Comparison of ENCODE assay signal across 8 cellular contexts in genomic region chr10:4652111-4653010, GRCh38.
A peak's percentile ranks its signal among the peaks of the same experiment; 100 is the strongest.
DNase-seq lines count a peak whose midpoint lies in the region; ATAC-seq, FAIRE-seq and TF ChIP-seq lines count a peak whose summit lies in the region.

No MANE protein-coding gene starts in this region.

- in situ Hi-C loops in GM12878 (cut with MboI), result loop anchor here (10.0 kb wide), 1 partner anchor 1458 kb away; no protein-coding TSS in a partner anchor

- peak; percentile 52 for FAIRE-seq in GM12878 (lab: Jason Lieb, UNC)

- H3K36me3 ChIP-seq in GM12878 (ENCODE audit: control insufficient read depth in 2 of 2, insufficient read depth in 2 of 2, low read length in 1 of 2), result no peaks in the 10 kb centered on the region

- BruUV-seq in GM12878 (replicated peaks; lab: Mats Ljungman, UMichigan), result no TSS peak

- POLR2A ChIA-PET in GM12878 (lab: Charles Lee), result no interaction called here

- H2AFZ ChIP-seq in GM12878 (ENCODE audit: control insufficient read depth, low read depth, low read length), result no peak overlapping the region

- RAD21 ChIA-PET in GM12878 (lab: Charles Lee; ENCODE audit: unreplicated experiment), result no interaction called here

- H3K4me1 ChIP-seq in GM12878 (ENCODE audit: control insufficient read depth, insufficient read depth, low read length), result no peaks in the 10 kb centered on the region

- ATAC-seq in HG03432 (IDR thresholded peaks at IDR 0.05; ENCODE audit: unreplicated experiment) (peak; percentile 73), GM12878 (peak; percentile 46)

- DNase-seq in activated T-cell treated with anti-CD3 and anti-CD28 coated beads for 24 hours (ENCODE audit: low read depth), result peak; percentile 35
- DNase-seq in activated T-cell treated with anti-CD3 and anti-CD28 coated beads for 4 hours, result no peak
- DNase-seq in GM12878 (ENCODE audit: low read depth, low spot score), result no peak
- DNase-seq in stimulated activated CD8-positive, alpha-beta memory T cell treated with anti-CD3 and anti-CD28 coated beads, Interleukin-4, amount 100 ng/mL, for 48 hours, result peak; percentile 56
- DNase-seq in lower leg skin (ENCODE audit: low spot score in 2 of 2), result no peak
- no peak for DNase-seq in AG08396 (ENCODE audit: low spot score)
- no peak for DNase-seq in D341Med (ENCODE audit: low spot score)

- H3K4me2 ChIP-seq in GM12878 (ENCODE audit: control insufficient read depth, insufficient read depth), result peak overlapping the region; percentile 22; the same call in 1 of the 2 replicates

- no peak for TF ChIP-seq EP300 in GM12878 (IDR thresholded peaks at IDR 0.05; ENCODE audit: borderline replicate concordance in 1 of 2, control insufficient read depth in 1 of 2, low read depth in 2 of 2, low read length in 2 of 2)

- no peaks in the 10 kb centered on the region for H3K79me2 ChIP-seq in GM12878 (ENCODE audit: control insufficient read depth, insufficient read depth, low read length)

- TF ChIP-seq CTCF in GM12878 (IDR thresholded peaks at IDR 0.05 in 2 of 3, conservative IDR thresholded peaks at IDR 0.05 in 1 of 3; ENCODE audit: control insufficient read depth in 2 of 3, extremely low read depth in 1 of 3, insufficient read depth in 1 of 3, low read depth in 3 of 3, low read length in 3 of 3) (no peak), lower leg skin (IDR thresholded peaks at IDR 0.05) (no peak)

- intact Hi-C loops in GM12878 (cut with micrococcal nuclease; ENCODE audit: unreplicated experiment), result loop anchor here (10.0 kb wide), 3 partner anchors 868 to 1258 kb away; partner anchors contain the start of gene KLF6
- intact Hi-C loops in lower leg skin (cut with DNase I; ENCODE audit: low total_unique reads), result no loop called here

- H4K20me1 ChIP-seq in GM12878 (ENCODE audit: control insufficient read depth, insufficient read depth), result no peaks in the 10 kb centered on the region

- no peaks in the 10 kb centered on the region for H3K9me3 ChIP-seq in GM12878 (replicated peaks; ENCODE audit: control insufficient read depth, insufficient read depth, low read length)

- SMC1A ChIA-PET in GM12878 (lab: Charles Lee; ENCODE audit: uncharacterized antibody, unreplicated experiment), result interaction anchor here (0.6 kb wide), 1 partner anchor 71 kb away, joined by 3 read pairs; no protein-coding TSS in a partner anchor

- WGBS in GM12878 (ENCODE audit: insufficient coverage, insufficient replicate concordance, low lambda C conversion rate, missing lambda C conversion rate), result 41% methylated on average over 8 of the region's 8 CpGs
- 70 to 76% methylated on average over 8 of the region's 8 CpGs for WGBS in lower leg skin, 2 donors

- no peaks in the 10 kb centered on the region for H3K27me3 ChIP-seq in GM12878 (replicated peaks in 1 of 2; ENCODE audit: control insufficient read depth in 2 of 2, insufficient read depth in 2 of 2, low read length in 1 of 2)

- TF ChIP-seq RAD21 in GM12878 (IDR thresholded peaks at IDR 0.05; ENCODE audit: insufficient read depth, low read depth, low read length), result no peak

- CTCF ChIA-PET in GM12878 (lab: Yijun Ruan, JAX), result interaction anchor here (1.2 kb wide), 1 partner anchor 1412 kb away, joined by 3 read pairs; no protein-coding TSS in a partner anchor

- TF ChIP-seq POLR2A in GM12878 (IDR thresholded peaks at IDR 0.05; ENCODE audit: low read depth, low read length), result no peak
- no peak for TF ChIP-seq POLR2A in lower leg skin (IDR thresholded peaks at IDR 0.05)

- H3K9ac ChIP-seq in GM12878 (ENCODE audit: control insufficient read depth, insufficient read depth, low read length), result no peak overlapping the region

- H3K4me3 ChIP-seq in GM12878 (no peak overlapping the region), lower leg skin (ENCODE audit: low read depth, poor library complexity, severe bottlenecking) (no peak overlapping the region)

- no peak overlapping the region for H3K27ac ChIP-seq in GM12878 (ENCODE audit: control insufficient read depth, insufficient read depth)

TF ChIP-seq in GM12878, 131 proteins besides CTCF, POLR2A, EP300 and RAD21:
- no peak for TF ChIP-seq POU2F2 (IDR thresholded peaks at IDR 0.05; ENCODE audit: borderline replicate concordance, low read depth, low read length)
- no peak for TF ChIP-seq ZBTB4 (CRISPR knock-in tag; IDR thresholded peaks at IDR 0.05)
- TF ChIP-seq USF1 (IDR thresholded peaks at IDR 0.05; ENCODE audit: borderline replicate concordance, extremely low read length, insufficient read depth, low read depth, low read length), result no peak
- TF ChIP-seq RUNX3 (IDR thresholded peaks at IDR 0.05; ENCODE audit: low read length), result no peak
- TF ChIP-seq HCFC1 (IDR thresholded peaks at IDR 0.05; ENCODE audit: low read length), result no peak
- no peak for TF ChIP-seq ZNF622 (IDR thresholded peaks at IDR 0.05)
- TF ChIP-seq POLR2AphosphoS2 (IDR thresholded peaks at IDR 0.05; ENCODE audit: low read depth, low read length), result no peak
- no peak for TF ChIP-seq CBX5 (IDR thresholded peaks at IDR 0.05; ENCODE audit: low read depth)

Comparison
In these comparisons a context has a peak if more than half of its experiments do, and no peak if none do; other contexts are left out.
1. DNase-seq: peak in activated T-cell treated with anti-CD3 and anti-CD28 coated beads for 24 hours (single experiment) and stimulated activated CD8-positive, alpha-beta memory T cell treated with anti-CD3 and anti-CD28 coated beads, Interleukin-4, amount 100 ng/mL, for 48 hours (single experiment); none in activated T-cell treated with anti-CD3 and anti-CD28 coated beads for 4 hours (single experiment), GM12878 (single experiment), lower leg skin (0 of 2), AG08396 (single experiment) and D341Med (single experiment).